ENCODE assay signal across 11 cellular contexts in genomic region chr3:181941250-181941649, GRCh38.
DNase-seq lines count a peak whose midpoint lies in the region; ATAC-seq and TF ChIP-seq lines count a peak whose summit lies in the region.
"Had no signal": no experiment of that assay in that cellular context is flagged by ENCODE, and none has a peak within 500 bp of the region (broad histone marks: within the 10 kb centered on the region; RNA-seq: fewer than 3 reads in every experiment).

No MANE protein-coding gene starts in this region.

- peaks cover 28% of the 10 kb centered on the region for H3K4me1 Mint-ChIP-seq in mesothelial cell of epicardium
- H3K4me1 Mint-ChIP-seq: activated CD4-positive, alpha-beta T cell treated with anti-CD3 and anti-CD28 coated beads, Interleukin-2, amount 10 ng/mL, durations not matched to agents 24 days and 14 days; CD4-positive, alpha-beta memory T cell had no signal

- H3K9me3 Mint-ChIP-seq in mesothelial cell of epicardium = peaks cover 3% of the 10 kb centered on the region
- H3K9me3 Mint-ChIP-seq: activated CD4-positive, alpha-beta T cell treated with anti-CD3 and anti-CD28 coated beads, Interleukin-2, amount 10 ng/mL, durations not matched to agents 24 days and 14 days had no signal

- no peak for TF ChIP-seq CTCF in mesothelial cell of epicardium (IDR thresholded peaks at IDR 0.05; ENCODE audit: unreplicated experiment)

- ATAC-seq in GM18873 (IDR thresholded peaks at IDR 0.05; ENCODE audit: low FRiP score, unreplicated experiment) (peak; percentile 81), HG03469 (IDR thresholded peaks at IDR 0.05; ENCODE audit: unreplicated experiment) (peak; percentile 89), esophagus mucosa (peak; percentile 73)
- ATAC-seq: heart right ventricle had no signal

- H3K4me3 Mint-ChIP-seq in mesothelial cell of epicardium = no peak overlapping the region
- H3K4me3 Mint-ChIP-seq: activated CD4-positive, alpha-beta T cell treated with anti-CD3 and anti-CD28 coated beads, Interleukin-2, amount 10 ng/mL, durations not matched to agents 24 days and 14 days; CD4-positive, alpha-beta memory T cell had no signal

- H3K27me3 Mint-ChIP-seq in mesothelial cell of epicardium (ENCODE audit: low read depth) = peaks cover 32% of the 10 kb centered on the region
- H3K27me3 Mint-ChIP-seq: activated CD4-positive, alpha-beta T cell treated with anti-CD3 and anti-CD28 coated beads, Interleukin-2, amount 10 ng/mL, durations not matched to agents 24 days and 14 days; CD4-positive, alpha-beta memory T cell had no signal

- H3K27ac Mint-ChIP-seq in mesothelial cell of epicardium = no peak overlapping the region
- H3K27ac Mint-ChIP-seq: activated CD4-positive, alpha-beta T cell treated with anti-CD3 and anti-CD28 coated beads, Interleukin-2, amount 10 ng/mL, durations not matched to agents 24 days and 14 days; CD4-positive, alpha-beta memory T cell had no signal

- H3K36me3 Mint-ChIP-seq in mesothelial cell of epicardium = no peaks in the 10 kb centered on the region
- H3K36me3 Mint-ChIP-seq: CD4-positive, alpha-beta memory T cell had no signal

- peak; percentile 26 for DNase-seq in H4 (ENCODE audit: low spot score)
- DNase-seq in mesothelial cell of epicardium (ENCODE audit: low spot score in 2 of 2, unreplicated experiment in 2 of 2) = no peak
- no peak for DNase-seq in NOMO-1 (lab: John Stamatoyannopoulos, UW; ENCODE audit: unreplicated experiment in 2 of 2)
- DNase-seq in activated CD8-positive, alpha-beta memory T cell treated with anti-CD3 and anti-CD28 coated beads, Interleukin-2, amount 50 U/mL, for 4 hours = no peak
- DNase-seq: activated CD4-positive, alpha-beta T cell treated with anti-CD3 and anti-CD28 coated beads, Interleukin-2, amount 10 ng/mL, durations not matched to agents 24 days and 14 days; activated effector memory CD4-positive, alpha-beta T cell treated with Interleukin-2 at 50 U/mL for 16 hours; CD4-positive, alpha-beta memory T cell; heart right ventricle had no signal
